ENCODE assay signal across 9 cellular contexts in genomic region chr2:169827272-169828140, GRCh38. TPM values are rescaled to one million over a fixed set of nuclear protein-coding genes. Genes with fewer than 3 reads are reported as not detected.
A peak's percentile ranks its signal among the peaks of the same experiment; 100 is the strongest.
DNase-seq lines count a peak whose midpoint lies in the region; ATAC-seq, FAIRE-seq and TF ChIP-seq lines count a peak whose summit lies in the region.
"Had no signal": no experiment of that assay in that cellular context is flagged by ENCODE, and none has a peak within 500 bp of the region (broad histone marks: within the 10 kb centered on the region; RNA-seq: fewer than 3 reads in every experiment).

Gene UBR3 (plus strand): TSS chr2:169827454. CDS start chr2:169827508, 54 bp downstream.

- DNase-seq in BJ (ENCODE audit: low read depth) (peak; percentile 52), GM19239 (ENCODE audit: insufficient read length, low spot score) (peak; percentile 98), NCI-H69 (lab: John Stamatoyannopoulos, UW) (peak; percentile 90), cortex of kidney (lab: John Stamatoyannopoulos, UW) (peak; percentile 62), left lobe of liver (ENCODE audit: low spot score) (peak; percentile 94)
- peak; percentile 89 for DNase-seq in activated CD4-positive, alpha-beta T cell treated with anti-CD3 and anti-CD28 coated beads, Interleukin-2, amount 50 U/mL, for 1 hour
- peak; percentile 92 to 95 for DNase-seq in stimulated activated CD4-positive, alpha-beta T cell treated with anti-CD3 and anti-CD28 coated beads, Interleukin-2, amount 100 ng/mL, for 24 hours

- ATAC-seq in HG03442 (IDR thresholded peaks at IDR 0.05; ENCODE audit: unreplicated experiment) (peak; percentile 77), left lobe of liver (peak; percentile 81)

- TF ChIP-seq CTCF in BJ (IDR thresholded peaks at IDR 0.05; ENCODE audit: insufficient read depth, low read depth, low read length), result 0 out of 2 replicates have a peak, but pooled peaks have one; percentile 19

- peak within 1 kb of the TSS; percentile 99 for H3K4me3 ChIP-seq in BJ (ENCODE audit: low read depth, low read length)

- CTCF ChIA-PET in BJ (lab: Yijun Ruan, JAX), result interaction anchor here (0.9 to 2.3 kb wide), 5 partner anchors 15 to 105 kb away, joined by 3 to 5 read pairs (median 4); no protein-coding TSS in a partner anchor

- POLR2A ChIA-PET in BJ (lab: Charles Lee), result interaction anchor here (0.6 kb wide), 1 partner anchor 1830 kb away, joined by 3 read pairs; no protein-coding TSS in a partner anchor

- H3K27me3 ChIP-seq in BJ (ENCODE audit: control insufficient read depth, insufficient read depth, low read length), result no peaks in the 10 kb centered on the region

- no peaks in the 10 kb centered on the region for H3K36me3 ChIP-seq in BJ (ENCODE audit: control insufficient read depth, insufficient read depth, low read length)

- FAIRE-seq in GM19239 (lab: Jason Lieb, UNC), result peak; percentile 76
- FAIRE-seq: islet of Langerhans had no signal

RNA-seq across cellular contexts. Expression of gene UBR3, which starts in this region (rescaled TPM):
- polyA plus RNA-seq in BJ (2011; rRNA removed), result 7.5 and 16.2 TPM in 2 replicates
- polyA minus RNA-seq in BJ (2011; rRNA and poly(A)+ RNA removed), result 17.3 and 20.0 TPM in 2 replicates
- 27.6 TPM for total RNA-seq in left lobe of liver

Comparison
In these comparisons a context has a peak if more than half of its experiments do, and no peak if none do; other contexts are left out.
1. Peak in every context shown above with its lines: DNase-seq, ATAC-seq and H3K4me3 ChIP-seq.